In genomic region chr2:145652992-145653545, GRCh38 we compare ENCODE assay signal across 15 cellular contexts.
DNase-seq lines count a peak whose midpoint lies in the region; ATAC-seq and TF ChIP-seq lines count a peak whose summit lies in the region.
"Had no signal": no experiment of that assay in that cellular context is flagged by ENCODE, and none has a peak within 500 bp of the region (broad histone marks: within the 10 kb centered on the region; RNA-seq: fewer than 3 reads in every experiment).

No MANE protein-coding gene starts in this region.

- no peak overlapping the region for H3K27ac ChIP-seq in right cardiac atrium (ENCODE audit: low read length)
- H3K27ac ChIP-seq in CD8-positive, alpha-beta T cell (ENCODE audit: low read depth, low read length), result no peak overlapping the region

- H3K27me3 Mint-ChIP-seq in CD8-positive, alpha-beta T cell (ENCODE audit: low read depth), result no peaks in the 10 kb centered on the region
- H3K27me3 Mint-ChIP-seq: activated naive CD4-positive, alpha-beta T cell treated with anti-CD3 and anti-CD28 coated beads, Interleukin-2, amount 10 ng/mL, durations not matched to agents 7 days and 5 days; IgD-negative memory B cell had no signal

- H3K4me1 ChIP-seq in right cardiac atrium (ENCODE audit: control insufficient read depth, insufficient read depth, low read length), result no peaks in the 10 kb centered on the region
- no peaks in the 10 kb centered on the region for H3K4me1 ChIP-seq in CD8-positive, alpha-beta T cell (ENCODE audit: insufficient read depth, low read length)

- no peaks in the 10 kb centered on the region for H3K9me3 ChIP-seq in right cardiac atrium (ENCODE audit: control insufficient read depth, low read length)
- H3K9me3 ChIP-seq in CD8-positive, alpha-beta T cell (ENCODE audit: low read length), result no peaks in the 10 kb centered on the region

- H3K27me3 ChIP-seq in right cardiac atrium (ENCODE audit: control insufficient read depth, insufficient read depth), result no peaks in the 10 kb centered on the region
- H3K27me3 ChIP-seq in CD8-positive, alpha-beta T cell (ENCODE audit: insufficient read depth, low read length), result no peaks in the 10 kb centered on the region

- POLR2A ChIA-PET in CD8-positive, alpha-beta T cell (lab: Charles Lee), result no interaction called here

- H3K4me3 Mint-ChIP-seq in CD8-positive, alpha-beta T cell, result no peak overlapping the region
- H3K4me3 Mint-ChIP-seq: activated naive CD4-positive, alpha-beta T cell treated with anti-CD3 and anti-CD28 coated beads, Interleukin-2, amount 10 ng/mL, durations not matched to agents 7 days and 5 days; IgD-negative memory B cell; immature natural killer cell had no signal

- peak; percentile 71 for ATAC-seq in omental fat pad (ENCODE audit: low FRiP score)
- no peak for ATAC-seq in right cardiac atrium
- ATAC-seq in CD8-positive, alpha-beta T cell, result no peak

- no peak for TF ChIP-seq CTCF in omental fat pad (IDR thresholded peaks at IDR 0.05)
- TF ChIP-seq CTCF in CD8-positive, alpha-beta T cell (IDR thresholded peaks at IDR 0.05), result no peak

- intact Hi-C loops in right cardiac atrium (cut with DNase I), result no loop called here
- intact Hi-C loops in CD8-positive, alpha-beta T cell (cut with DNase I, micrococcal nuclease), result no loop called here

- H3K36me3 ChIP-seq in CD8-positive, alpha-beta T cell (ENCODE audit: insufficient read depth, low read length), result no peaks in the 10 kb centered on the region

- no peaks in the 10 kb centered on the region for H3K9me3 Mint-ChIP-seq in CD8-positive, alpha-beta T cell
- H3K9me3 Mint-ChIP-seq: activated naive CD4-positive, alpha-beta T cell treated with anti-CD3 and anti-CD28 coated beads, Interleukin-2, amount 10 ng/mL, durations not matched to agents 7 days and 5 days; IgD-negative memory B cell had no signal

- H3K36me3 Mint-ChIP-seq in CD8-positive, alpha-beta T cell, result no peaks in the 10 kb centered on the region
- H3K36me3 Mint-ChIP-seq: activated naive CD4-positive, alpha-beta T cell treated with anti-CD3 and anti-CD28 coated beads, Interleukin-2, amount 10 ng/mL, durations not matched to agents 7 days and 5 days; IgD-negative memory B cell; immature natural killer cell had no signal

- H3K27ac Mint-ChIP-seq in CD8-positive, alpha-beta T cell, result no peak overlapping the region
- H3K27ac Mint-ChIP-seq: activated naive CD4-positive, alpha-beta T cell treated with anti-CD3 and anti-CD28 coated beads, Interleukin-2, amount 10 ng/mL, durations not matched to agents 7 days and 5 days; immature natural killer cell had no signal

- WGBS in right cardiac atrium, result 53% methylated on average over 4 of the region's 4 CpGs

- no peaks in the 10 kb centered on the region for H3K4me1 Mint-ChIP-seq in CD8-positive, alpha-beta T cell (ENCODE audit: low read depth)
- H3K4me1 Mint-ChIP-seq: activated naive CD4-positive, alpha-beta T cell treated with anti-CD3 and anti-CD28 coated beads, Interleukin-2, amount 10 ng/mL, durations not matched to agents 7 days and 5 days; IgD-negative memory B cell; immature natural killer cell had no signal

- CTCF ChIA-PET in CD8-positive, alpha-beta T cell (lab: Charles Lee), result no interaction called here

- no peak overlapping the region for H3K4me3 ChIP-seq in right cardiac atrium (ENCODE audit: low read length)
- no peak overlapping the region for H3K4me3 ChIP-seq in CD8-positive, alpha-beta T cell (ENCODE audit: low read depth, low read length)

- DNase-seq in GM04503 (ENCODE audit: low read depth) (peak; percentile 73), NCI-H460 (ENCODE audit: extremely low read depth, low read depth) (peak; percentile 12), dedifferentiated amniotic fluid mesenchymal stem cell (ENCODE audit: extremely low spot score) (peak; percentile 22), omental fat pad (ENCODE audit: low spot score) (no peak), DMS 273 (lab: John Stamatoyannopoulos, UW; ENCODE audit: unreplicated experiment) (no peak), DMS53 treated with DMSO at 0.1 percent for 48 hours (lab: John Stamatoyannopoulos, UW; ENCODE audit: unreplicated experiment) (no peak), right cardiac atrium (no peak)
- DNase-seq in CD8-positive, alpha-beta T cell, result no peak
- DNase-seq: activated CD4-positive, alpha-beta T cell treated with anti-CD3 and anti-CD28 coated beads for 4 hours; activated naive CD4-positive, alpha-beta T cell treated with anti-CD3 and anti-CD28 coated beads, Interleukin-2, amount 10 ng/mL, durations not matched to agents 7 days and 5 days; DMS153; immature natural killer cell; SHP77 treated with DMSO at 0.1 percent for 48 hours; stimulated activated CD4-positive, alpha-beta T cell treated with anti-CD3 and anti-CD28 coated beads, Interleukin-1b, Interleukin-23, amount 100 ng/mL, for 48 hours had no signal

Comparison
In these comparisons a context has a peak if more than half of its experiments do, and no peak if none do; other contexts are left out.
1. DNase-seq: peak in GM04503 (single experiment), NCI-H460 (single experiment) and dedifferentiated amniotic fluid mesenchymal stem cell (single experiment); none in omental fat pad (single experiment), DMS 273 (single experiment), DMS53 treated with DMSO at 0.1 percent for 48 hours (single experiment), right cardiac atrium (0 of 3) and CD8-positive, alpha-beta T cell (0 of 7).